8 cellular contexts compared by ENCODE assay signal in the genomic region with DNA sequence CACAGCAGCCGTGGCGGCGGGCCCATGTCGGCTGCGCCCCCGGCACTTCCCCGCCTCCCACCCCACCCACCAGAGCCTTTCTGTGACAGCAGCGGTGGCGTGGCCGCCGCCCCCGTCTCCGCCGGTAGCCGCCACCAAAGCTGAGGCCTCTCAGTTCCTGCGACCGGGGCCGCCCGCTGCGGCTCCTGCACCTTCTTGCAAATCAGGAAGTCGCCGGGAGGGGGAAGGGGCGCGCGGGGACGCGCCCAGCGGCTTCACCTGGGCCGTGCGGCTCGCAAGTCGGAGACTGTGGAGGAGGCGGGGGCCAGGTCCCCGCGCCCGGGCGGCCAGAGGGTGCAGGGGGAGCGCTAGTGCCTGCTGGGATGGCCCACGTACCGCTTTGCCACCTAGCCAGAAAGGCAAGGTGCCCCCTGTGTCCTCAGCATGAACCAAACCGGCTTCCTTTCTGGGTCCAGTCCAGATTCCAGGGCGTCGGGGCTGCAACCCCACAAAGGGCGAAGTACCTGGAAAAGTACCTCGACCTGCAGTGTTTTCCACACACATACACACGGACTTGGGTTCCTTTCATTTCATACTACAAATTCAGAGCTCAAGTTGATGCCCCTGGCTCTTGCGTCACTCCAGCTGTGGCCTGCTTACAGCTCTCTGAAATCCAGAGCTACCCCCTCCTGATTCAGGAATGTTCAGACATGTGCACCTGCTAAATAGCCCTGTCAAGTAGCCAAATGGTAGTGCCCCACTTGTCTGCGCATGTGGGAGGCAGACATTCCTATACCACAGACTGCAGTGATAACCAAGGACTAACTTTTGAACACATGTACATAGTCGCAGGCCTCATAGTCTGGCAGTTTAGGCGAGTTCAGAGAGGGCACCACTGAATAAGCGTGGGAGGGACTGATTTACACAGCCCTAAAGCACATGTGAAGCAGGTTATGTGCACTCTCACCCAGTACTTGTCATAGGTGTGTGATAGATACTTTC.
A peak's percentile ranks its signal among the peaks of the same experiment; 100 is the strongest.
DNase-seq lines count a peak whose midpoint lies in the region; ATAC-seq lines count a peak whose summit lies in the region.

A gene with protein sequence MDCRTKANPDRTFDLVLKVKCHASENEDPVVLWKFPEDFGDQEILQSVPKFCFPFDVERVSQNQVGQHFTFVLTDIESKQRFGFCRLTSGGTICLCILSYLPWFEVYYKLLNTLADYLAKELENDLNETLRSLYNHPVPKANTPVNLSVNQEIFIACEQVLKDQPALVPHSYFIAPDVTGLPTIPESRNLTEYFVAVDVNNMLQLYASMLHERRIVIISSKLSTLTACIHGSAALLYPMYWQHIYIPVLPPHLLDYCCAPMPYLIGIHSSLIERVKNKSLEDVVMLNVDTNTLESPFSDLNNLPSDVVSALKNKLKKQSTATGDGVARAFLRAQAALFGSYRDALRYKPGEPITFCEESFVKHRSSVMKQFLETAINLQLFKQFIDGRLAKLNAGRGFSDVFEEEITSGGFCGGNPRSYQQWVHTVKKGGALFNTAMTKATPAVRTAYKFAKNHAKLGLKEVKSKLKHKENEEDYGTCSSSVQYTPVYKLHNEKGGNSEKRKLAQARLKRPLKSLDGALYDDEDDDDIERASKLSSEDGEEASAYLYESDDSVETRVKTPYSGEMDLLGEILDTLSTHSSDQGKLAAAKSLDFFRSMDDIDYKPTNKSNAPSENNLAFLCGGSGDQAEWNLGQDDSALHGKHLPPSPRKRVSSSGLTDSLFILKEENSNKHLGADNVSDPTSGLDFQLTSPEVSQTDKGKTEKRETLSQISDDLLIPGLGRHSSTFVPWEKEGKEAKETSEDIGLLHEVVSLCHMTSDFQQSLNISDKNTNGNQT (minus strand): TSS at position 199 of the 981 bp plus-strand sequence. CDS start 325 bp downstream, outside the sequence.

- peaks cover 63% of the 10 kb centered on the region for H3K4me1 Mint-ChIP-seq in central memory CD8-positive, alpha-beta T cell

- peaks cover 16% of the 10 kb centered on the region for H3K36me3 Mint-ChIP-seq in central memory CD8-positive, alpha-beta T cell (ENCODE audit: insufficient read depth)

- peak; percentile 62 for ATAC-seq in HG02938 (IDR thresholded peaks at IDR 0.05; ENCODE audit: unreplicated experiment)
- peak; percentile 66 to 69 for ATAC-seq in activated CD4-positive, CD25-positive, alpha-beta regulatory T cell treated with anti-CD3 and anti-CD28 coated beads, Interleukin-2, amount 50 U/mL, for 24 hours
- ATAC-seq in central memory CD8-positive, alpha-beta T cell (replicated peaks; ENCODE audit: extremely low read depth, poor library complexity, severe bottlenecking), result peak; percentile 66

- peak within 1 kb of the TSS; percentile 81 for H3K4me3 Mint-ChIP-seq in central memory CD8-positive, alpha-beta T cell

- no peaks in the 10 kb centered on the region for H3K27me3 Mint-ChIP-seq in central memory CD8-positive, alpha-beta T cell

- peak within 1 kb of the TSS; percentile 86 for H3K27ac Mint-ChIP-seq in central memory CD8-positive, alpha-beta T cell (ENCODE audit: low read depth)

- DNase-seq in DMS153 (lab: John Stamatoyannopoulos, UW), result peak; percentile 40
- DNase-seq in DMS153 treated with DMSO at 0.1 percent for 48 hours (lab: John Stamatoyannopoulos, UW; ENCODE audit: unreplicated experiment), result no peak
- DNase-seq in NCI-H2171 treated with DMSO at 0.1 percent for 48 hours (lab: John Stamatoyannopoulos, UW), result peak; percentile 63
- peak; percentile 68 to 74 for DNase-seq in central memory CD8-positive, alpha-beta T cell (ENCODE audit: low spot score in 2 of 2)
- peak; percentile 91 for DNase-seq in left kidney (ENCODE audit: low read depth, low spot score)
- DNase-seq in stimulated activated CD4-positive, alpha-beta T cell treated with anti-CD3 and anti-CD28 coated beads, Interleukin-2, amount 100 ng/mL, for 4 hours (ENCODE audit: low read depth), result peak; percentile 69

- no peaks in the 10 kb centered on the region for H3K9me3 Mint-ChIP-seq in central memory CD8-positive, alpha-beta T cell
